ENCODE assay signal across 1 cellular context in genomic region chr3:155390361-155390760, GRCh38.
TF ChIP-seq lines count a peak whose summit lies in the region.

No MANE protein-coding gene starts in this region.

TF ChIP-seq in SK-N-SH treated with all-trans-retinoic acid at 6 μM for 48 hours, 23 proteins besides CTCF, POLR2A, EP300 and RAD21 (continued from another document):
- TF ChIP-seq CSRNP3 (CRISPR knock-in tag; IDR thresholded peaks at IDR 0.05) (no peak), GLIS3 (CRISPR knock-in tag; IDR thresholded peaks at IDR 0.05) (no peak), TOX (CRISPR knock-in tag; IDR thresholded peaks at IDR 0.05; ENCODE audit: borderline replicate concordance) (no peak), ZFP30 (CRISPR knock-in tag; IDR thresholded peaks at IDR 0.05) (no peak), ISL1 (CRISPR knock-in tag; IDR thresholded peaks at IDR 0.05) (no peak)
- TF ChIP-seq, protein P1, sequence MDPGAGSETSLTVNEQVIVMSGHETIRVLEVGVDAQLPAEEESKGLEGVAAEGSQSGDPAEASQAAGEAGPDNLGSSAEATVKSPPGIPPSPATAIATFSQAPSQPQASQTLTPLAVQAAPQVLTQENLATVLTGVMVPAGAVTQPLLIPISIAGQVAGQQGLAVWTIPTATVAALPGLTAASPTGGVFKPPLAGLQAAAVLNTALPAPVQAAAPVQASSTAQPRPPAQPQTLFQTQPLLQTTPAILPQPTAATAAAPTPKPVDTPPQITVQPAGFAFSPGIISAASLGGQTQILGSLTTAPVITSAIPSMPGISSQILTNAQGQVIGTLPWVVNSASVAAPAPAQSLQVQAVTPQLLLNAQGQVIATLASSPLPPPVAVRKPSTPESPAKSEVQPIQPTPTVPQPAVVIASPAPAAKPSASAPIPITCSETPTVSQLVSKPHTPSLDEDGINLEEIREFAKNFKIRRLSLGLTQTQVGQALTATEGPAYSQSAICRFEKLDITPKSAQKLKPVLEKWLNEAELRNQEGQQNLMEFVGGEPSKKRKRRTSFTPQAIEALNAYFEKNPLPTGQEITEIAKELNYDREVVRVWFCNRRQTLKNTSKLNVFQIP (CRISPR knock-in tag; IDR thresholded peaks at IDR 0.05; ENCODE audit: borderline replicate concordance, low read depth), result no peak
